In genomic region chr6:14897836-14898235, GRCh38 we compare ENCODE assay signal across 2 cellular contexts.
A peak's percentile ranks its signal among the peaks of the same experiment; 100 is the strongest.
TF ChIP-seq lines count a peak whose summit lies in the region.

No MANE protein-coding gene starts in this region.

TF ChIP-seq in HEK293, 187 proteins besides CTCF, POLR2A, EP300 and RAD21 (continued from another document):
- TF ChIP-seq, protein P1, sequence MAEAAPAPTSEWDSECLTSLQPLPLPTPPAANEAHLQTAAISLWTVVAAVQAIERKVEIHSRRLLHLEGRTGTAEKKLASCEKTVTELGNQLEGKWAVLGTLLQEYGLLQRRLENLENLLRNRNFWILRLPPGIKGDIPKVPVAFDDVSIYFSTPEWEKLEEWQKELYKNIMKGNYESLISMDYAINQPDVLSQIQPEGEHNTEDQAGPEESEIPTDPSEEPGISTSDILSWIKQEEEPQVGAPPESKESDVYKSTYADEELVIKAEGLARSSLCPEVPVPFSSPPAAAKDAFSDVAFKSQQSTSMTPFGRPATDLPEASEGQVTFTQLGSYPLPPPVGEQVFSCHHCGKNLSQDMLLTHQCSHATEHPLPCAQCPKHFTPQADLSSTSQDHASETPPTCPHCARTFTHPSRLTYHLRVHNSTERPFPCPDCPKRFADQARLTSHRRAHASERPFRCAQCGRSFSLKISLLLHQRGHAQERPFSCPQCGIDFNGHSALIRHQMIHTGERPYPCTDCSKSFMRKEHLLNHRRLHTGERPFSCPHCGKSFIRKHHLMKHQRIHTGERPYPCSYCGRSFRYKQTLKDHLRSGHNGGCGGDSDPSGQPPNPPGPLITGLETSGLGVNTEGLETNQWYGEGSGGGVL (tag by site-specific recombination; IDR thresholded peaks at IDR 0.05), result peak; percentile 47; the same call in 1 of the 2 replicates

TF ChIP-seq in K562, 482 proteins besides CTCF, POLR2A, EP300 and RAD21 (continued from another document):
- TF ChIP-seq MLX (CRISPR knock-in tag; conservative IDR thresholded peaks at IDR 0.05) (no peak), ZBTB34 (CRISPR knock-in tag; IDR thresholded peaks at IDR 0.05) (no peak), MEIS2 (IDR thresholded peaks at IDR 0.05; ENCODE audit: partially characterized antibody) (peak; percentile 61), DPF2 (IDR thresholded peaks at IDR 0.05) (no peak), TCF3 (CRISPR knock-in tag; IDR thresholded peaks at IDR 0.05) (no peak), CCAR2 (IDR thresholded peaks at IDR 0.05; ENCODE audit: low read depth, low read length) (no peak), ATF4 (CRISPR knock-in tag; IDR thresholded peaks at IDR 0.05) (no peak), SPI1 (IDR thresholded peaks at IDR 0.05; ENCODE audit: borderline replicate concordance, low read depth, low read length) (peak; percentile 33; the same call in 1 of the 2 replicates), VEZF1 (CRISPR knock-in tag; IDR thresholded peaks at IDR 0.05) (peak; percentile 62; the same call in 1 of the 2 replicates), ZFP30 (CRISPR knock-in tag; IDR thresholded peaks at IDR 0.05; ENCODE audit: borderline replicate concordance) (no peak), ILK (tag; IDR thresholded peaks at IDR 0.05; ENCODE audit: borderline replicate concordance, low read depth) (no peak), ZNF124 (CRISPR knock-in tag; IDR thresholded peaks at IDR 0.05) (no peak), KDM2B (CRISPR knock-in tag; IDR thresholded peaks at IDR 0.05) (no peak), ZNF445 (CRISPR knock-in tag; IDR thresholded peaks at IDR 0.05; ENCODE audit: low read depth) (no peak), MNT (conservative IDR thresholded peaks at IDR 0.05) (no peak), ZNF146 (CRISPR knock-in tag; IDR thresholded peaks at IDR 0.05; ENCODE audit: unreplicated experiment) (no peak), DMBX1 (CRISPR knock-in tag; IDR thresholded peaks at IDR 0.05; ENCODE audit: borderline replicate concordance) (no peak), PPARD (CRISPR knock-in tag; IDR thresholded peaks at IDR 0.05) (no peak), NONO (IDR thresholded peaks at IDR 0.05; ENCODE audit: low read depth in 2 of 2, low read length in 1 of 2) (no peak), ARID3A (IDR thresholded peaks at IDR 0.05; ENCODE audit: borderline replicate concordance, low read depth, low read length) (no peak), ZNF165 (CRISPR knock-in tag; IDR thresholded peaks at IDR 0.05; ENCODE audit: borderline replicate concordance) (no peak), NRF1 (conservative IDR thresholded peaks at IDR 0.05 in 1 of 2, IDR thresholded peaks at IDR 0.05 in 1 of 2) (peak; percentile 32 to 44; a peak in 2 of 4 replicates)
- TF ChIP-seq, protein P2, sequence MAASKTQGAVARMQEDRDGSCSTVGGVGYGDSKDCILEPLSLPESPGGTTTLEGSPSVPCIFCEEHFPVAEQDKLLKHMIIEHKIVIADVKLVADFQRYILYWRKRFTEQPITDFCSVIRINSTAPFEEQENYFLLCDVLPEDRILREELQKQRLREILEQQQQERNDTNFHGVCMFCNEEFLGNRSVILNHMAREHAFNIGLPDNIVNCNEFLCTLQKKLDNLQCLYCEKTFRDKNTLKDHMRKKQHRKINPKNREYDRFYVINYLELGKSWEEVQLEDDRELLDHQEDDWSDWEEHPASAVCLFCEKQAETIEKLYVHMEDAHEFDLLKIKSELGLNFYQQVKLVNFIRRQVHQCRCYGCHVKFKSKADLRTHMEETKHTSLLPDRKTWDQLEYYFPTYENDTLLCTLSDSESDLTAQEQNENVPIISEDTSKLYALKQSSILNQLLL (CRISPR knock-in tag; IDR thresholded peaks at IDR 0.05; ENCODE audit: borderline replicate concordance), result no peak
- TF ChIP-seq, protein P3, sequence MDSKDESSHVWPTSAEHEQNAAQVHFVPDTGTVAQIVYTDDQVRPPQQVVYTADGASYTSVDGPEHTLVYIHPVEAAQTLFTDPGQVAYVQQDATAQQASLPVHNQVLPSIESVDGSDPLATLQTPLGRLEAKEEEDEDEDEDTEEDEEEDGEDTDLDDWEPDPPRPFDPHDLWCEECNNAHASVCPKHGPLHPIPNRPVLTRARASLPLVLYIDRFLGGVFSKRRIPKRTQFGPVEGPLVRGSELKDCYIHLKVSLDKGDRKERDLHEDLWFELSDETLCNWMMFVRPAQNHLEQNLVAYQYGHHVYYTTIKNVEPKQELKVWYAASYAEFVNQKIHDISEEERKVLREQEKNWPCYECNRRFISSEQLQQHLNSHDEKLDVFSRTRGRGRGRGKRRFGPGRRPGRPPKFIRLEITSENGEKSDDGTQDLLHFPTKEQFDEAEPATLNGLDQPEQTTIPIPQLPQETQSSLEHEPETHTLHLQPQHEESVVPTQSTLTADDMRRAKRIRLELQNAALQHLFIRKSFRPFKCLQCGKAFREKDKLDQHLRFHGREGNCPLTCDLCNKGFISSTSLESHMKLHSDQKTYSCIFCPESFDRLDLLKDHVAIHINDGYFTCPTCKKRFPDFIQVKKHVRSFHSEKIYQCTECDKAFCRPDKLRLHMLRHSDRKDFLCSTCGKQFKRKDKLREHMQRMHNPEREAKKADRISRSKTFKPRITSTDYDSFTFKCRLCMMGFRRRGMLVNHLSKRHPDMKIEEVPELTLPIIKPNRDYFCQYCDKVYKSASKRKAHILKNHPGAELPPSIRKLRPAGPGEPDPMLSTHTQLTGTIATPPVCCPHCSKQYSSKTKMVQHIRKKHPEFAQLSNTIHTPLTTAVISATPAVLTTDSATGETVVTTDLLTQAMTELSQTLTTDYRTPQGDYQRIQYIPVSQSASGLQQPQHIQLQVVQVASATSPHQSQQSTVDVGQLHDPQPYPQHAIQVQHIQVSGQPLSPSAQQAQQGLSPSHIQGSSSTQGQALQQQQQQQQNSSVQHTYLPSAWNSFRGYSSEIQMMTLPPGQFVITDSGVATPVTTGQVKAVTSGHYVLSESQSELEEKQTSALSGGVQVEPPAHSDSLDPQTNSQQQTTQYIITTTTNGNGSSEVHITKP (IDR thresholded peaks at IDR 0.05; ENCODE audit: partially characterized antibody), result peak; percentile 32
- TF ChIP-seq, protein P4, sequence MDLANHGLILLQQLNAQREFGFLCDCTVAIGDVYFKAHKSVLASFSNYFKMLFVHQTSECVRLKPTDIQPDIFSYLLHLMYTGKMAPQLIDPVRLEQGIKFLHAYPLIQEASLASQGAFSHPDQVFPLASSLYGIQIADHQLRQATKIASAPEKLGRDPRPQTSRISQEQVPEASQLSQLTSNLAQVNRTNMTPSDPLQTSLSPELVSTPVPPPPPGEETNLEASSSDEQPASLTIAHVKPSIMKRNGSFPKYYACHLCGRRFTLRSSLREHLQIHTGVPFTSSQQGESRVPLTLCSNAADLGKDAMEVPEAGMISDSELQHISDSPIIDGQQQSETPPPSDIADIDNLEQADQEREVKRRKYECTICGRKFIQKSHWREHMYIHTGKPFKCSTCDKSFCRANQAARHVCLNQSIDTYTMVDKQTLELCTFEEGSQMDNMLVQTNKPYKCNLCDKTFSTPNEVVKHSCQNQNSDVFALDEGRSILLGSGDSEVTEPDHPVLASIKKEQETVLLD (IDR thresholded peaks at IDR 0.05), result no peak
- TF ChIP-seq, protein P5, sequence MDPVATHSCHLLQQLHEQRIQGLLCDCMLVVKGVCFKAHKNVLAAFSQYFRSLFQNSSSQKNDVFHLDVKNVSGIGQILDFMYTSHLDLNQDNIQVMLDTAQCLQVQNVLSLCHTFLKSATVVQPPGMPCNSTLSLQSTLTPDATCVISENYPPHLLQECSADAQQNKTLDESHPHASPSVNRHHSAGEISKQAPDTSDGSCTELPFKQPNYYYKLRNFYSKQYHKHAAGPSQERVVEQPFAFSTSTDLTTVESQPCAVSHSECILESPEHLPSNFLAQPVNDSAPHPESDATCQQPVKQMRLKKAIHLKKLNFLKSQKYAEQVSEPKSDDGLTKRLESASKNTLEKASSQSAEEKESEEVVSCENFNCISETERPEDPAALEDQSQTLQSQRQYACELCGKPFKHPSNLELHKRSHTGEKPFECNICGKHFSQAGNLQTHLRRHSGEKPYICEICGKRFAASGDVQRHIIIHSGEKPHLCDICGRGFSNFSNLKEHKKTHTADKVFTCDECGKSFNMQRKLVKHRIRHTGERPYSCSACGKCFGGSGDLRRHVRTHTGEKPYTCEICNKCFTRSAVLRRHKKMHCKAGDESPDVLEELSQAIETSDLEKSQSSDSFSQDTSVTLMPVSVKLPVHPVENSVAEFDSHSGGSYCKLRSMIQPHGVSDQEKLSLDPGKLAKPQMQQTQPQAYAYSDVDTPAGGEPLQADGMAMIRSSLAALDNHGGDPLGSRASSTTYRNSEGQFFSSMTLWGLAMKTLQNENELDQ (CRISPR knock-in tag; IDR thresholded peaks at IDR 0.05; ENCODE audit: borderline replicate concordance), result no peak
